Comparison of ENCODE assay signal across 8 cellular contexts in the genomic region with DNA sequence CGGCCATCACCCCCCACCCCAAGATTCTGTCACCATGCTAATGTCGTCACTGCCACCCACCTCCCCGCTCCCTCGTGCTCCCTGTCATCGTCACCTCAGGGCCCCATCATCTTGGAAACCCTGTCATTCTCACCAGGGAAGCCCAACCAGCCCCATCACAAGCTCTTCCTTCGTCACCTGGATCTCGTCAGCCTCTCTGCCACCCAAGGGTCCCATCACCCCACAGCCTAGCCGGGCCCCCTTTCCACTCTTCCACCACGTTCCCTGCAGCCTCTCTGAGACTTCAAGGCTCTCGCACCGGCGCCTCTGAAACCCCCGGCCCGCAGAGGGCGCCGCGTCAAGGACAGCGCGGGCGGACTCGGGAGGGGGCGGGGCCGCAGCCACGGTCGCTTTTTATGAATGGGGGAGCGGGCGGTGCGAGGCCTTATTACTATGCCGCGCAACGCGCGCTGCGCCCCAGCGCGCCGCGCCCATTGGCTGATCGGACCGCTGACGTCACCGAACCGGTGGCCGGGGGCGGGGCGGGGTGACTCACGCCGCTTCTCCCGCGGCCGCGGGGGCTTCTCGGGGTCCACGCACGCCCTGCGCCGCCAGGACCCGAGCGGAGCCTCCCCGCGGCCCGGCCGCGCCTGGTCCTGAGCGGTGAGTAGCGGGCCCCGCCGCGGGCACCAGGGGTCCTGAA. TPM values are rescaled to one million over a fixed set of nuclear protein-coding genes. Genes with fewer than 3 reads are reported as not detected.
DNase-seq lines count a peak whose midpoint lies in the region; ATAC-seq, FAIRE-seq and TF ChIP-seq lines count a peak whose summit lies in the region.

A gene with protein sequence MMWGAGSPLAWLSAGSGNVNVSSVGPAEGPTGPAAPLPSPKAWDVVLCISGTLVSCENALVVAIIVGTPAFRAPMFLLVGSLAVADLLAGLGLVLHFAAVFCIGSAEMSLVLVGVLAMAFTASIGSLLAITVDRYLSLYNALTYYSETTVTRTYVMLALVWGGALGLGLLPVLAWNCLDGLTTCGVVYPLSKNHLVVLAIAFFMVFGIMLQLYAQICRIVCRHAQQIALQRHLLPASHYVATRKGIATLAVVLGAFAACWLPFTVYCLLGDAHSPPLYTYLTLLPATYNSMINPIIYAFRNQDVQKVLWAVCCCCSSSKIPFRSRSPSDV (plus strand): TSS at position 527 of the 682 bp plus-strand sequence. CDS start 1,177 bp downstream, outside the sequence.

- no peaks in the 10 kb centered on the region for H3K9me3 ChIP-seq in small intestine (ENCODE audit: control insufficient read depth, low read depth)

- no peak for FAIRE-seq in small intestine (lab: Jason Lieb, UNC)

- in situ Hi-C loops in T47D (cut with HindIII; ENCODE audit: low pct_unique_long_range_greater_than_20kb, low sequenced_read_pairs), result no loop called here

- ATAC-seq in GM18511 (IDR thresholded peaks at IDR 0.05; ENCODE audit: unreplicated experiment) (peak; percentile 85), HG03095 (IDR thresholded peaks at IDR 0.05; ENCODE audit: unreplicated experiment) (peak; percentile 55)

- no peaks in the 10 kb centered on the region for H3K27me3 ChIP-seq in small intestine (ENCODE audit: control insufficient read depth in 2 of 2, insufficient read depth in 2 of 2, low read length in 2 of 2)

- no peaks in the 10 kb centered on the region for H3K36me3 ChIP-seq in small intestine (ENCODE audit: control insufficient read depth in 2 of 2, insufficient read depth in 2 of 2, low read length in 2 of 2)

- peak within 1 kb of the TSS in 1 of 2 donors; percentile 43 for H3K4me3 ChIP-seq in small intestine (ENCODE audit: low read depth in 1 of 2, low read length in 2 of 2)

- TF ChIP-seq CTCF in 22Rv1 (IDR thresholded peaks at IDR 0.05), result peak; percentile 84
- TF ChIP-seq CTCF in VCaP (conservative IDR thresholded peaks at IDR 0.05), result peak; percentile 78

- peak within 1 kb of the TSS; percentile 46 for H3K27ac ChIP-seq in 22Rv1
- peak within 1 kb of the TSS; percentile 23; the same call in 1 of the 2 replicates for H3K27ac ChIP-seq in VCaP
- H3K27ac ChIP-seq in small intestine (ENCODE audit: low read depth in 1 of 2, low read length in 1 of 2), result peak within 1 kb of the TSS in 1 of 2 donors; percentile 68

- DNase-seq in NCI-H2171 treated with DMSO at 0.1 percent for 48 hours (lab: John Stamatoyannopoulos, UW) (peak; percentile 90), T47D (ENCODE audit: low read depth in 1 of 2, low spot score in 1 of 2) (peak; percentile 89 to 93), iPS-NIHi11 (ENCODE audit: low spot score) (peak; percentile 95), small intestine (peak; percentile 79)

- H3K4me1 ChIP-seq in small intestine (ENCODE audit: control insufficient read depth in 2 of 2, insufficient read depth in 1 of 2, low read depth in 1 of 2, low read length in 1 of 2), result peaks cover 0 to 3% of the 10 kb centered on the region in 2 donors

- 1 to 2% (median 1%) methylated on average over 41 to 69 of the region's 69 CpGs for WGBS in small intestine, 3 donors

RNA-seq across cellular contexts. Expression of the gene that starts here (rescaled TPM):
- polyA plus RNA-seq in small intestine, result under 1 TPM in 1 of 3 donors, not detected in 2; 0.36 TPM

Comparison
In these comparisons a context has a peak if more than half of its experiments do, and no peak if none do; other contexts are left out.
1. Peak in DNase-seq in small intestine; RNA of the gene not detected or under 1 TPM.